In the genomic region with DNA sequence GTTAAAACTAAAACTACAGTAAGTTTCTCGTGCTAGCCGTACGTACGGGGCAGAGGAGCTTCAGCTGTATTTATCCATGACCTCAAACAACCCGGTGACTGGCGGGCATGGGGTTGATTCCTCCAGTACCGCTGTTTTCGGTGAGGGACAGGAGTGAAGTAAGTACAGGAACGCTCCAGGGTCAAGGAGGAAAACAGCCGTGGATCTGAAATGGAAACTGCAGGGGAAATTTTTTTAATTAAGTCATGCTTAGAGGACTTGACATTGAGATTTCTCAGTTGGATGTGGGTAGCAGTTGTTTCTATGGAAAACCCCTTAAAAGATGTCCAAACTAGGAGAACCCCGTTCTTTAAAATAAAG, we compare ENCODE assay signal across 8 cellular contexts.
A peak's percentile ranks its signal among the peaks of the same experiment; 100 is the strongest.
DNase-seq lines count a peak whose midpoint lies in the region; ATAC-seq and TF ChIP-seq lines count a peak whose summit lies in the region.

No MANE protein-coding gene starts in this region.

- H3K36me3 Mint-ChIP-seq in activated naive CD8-positive, alpha-beta T cell: peaks cover 5% of the 10 kb centered on the region
- H3K36me3 Mint-ChIP-seq in stimulated activated naive B cell treated with anti-CD40 and anti-IgM and Interleukin-4, amounts not matched to agents 10 μg/mL and 1 μg/mL and 100 μg/mL, for 72 hours: peaks cover 20 to 22% of the 10 kb centered on the region in 2 donors

- H3K4me3 Mint-ChIP-seq in activated naive CD8-positive, alpha-beta T cell: peak overlapping the region; percentile 93
- peak overlapping the region; percentile 79 to 84 for H3K4me3 Mint-ChIP-seq in stimulated activated naive B cell treated with anti-CD40 and anti-IgM and Interleukin-4, amounts not matched to agents 10 μg/mL and 1 μg/mL and 100 μg/mL, for 72 hours

- H3K9me3 Mint-ChIP-seq in activated naive CD8-positive, alpha-beta T cell (ENCODE audit: low read depth): no peaks in the 10 kb centered on the region
- H3K9me3 Mint-ChIP-seq in stimulated activated naive B cell treated with anti-CD40 and anti-IgM and Interleukin-4, amounts not matched to agents 10 μg/mL and 1 μg/mL and 100 μg/mL, for 72 hours: no peaks in the 10 kb centered on the region

- H3K4me3 ChIP-seq in HFF-Myc (replicated peaks; ENCODE audit: low read depth, low read length) (peak overlapping the region; percentile 93), iPS-18c (ENCODE audit: insufficient read depth, low read depth, low read length) (peak overlapping the region; percentile 93)

- no peak for TF ChIP-seq CTCF in HFF-Myc (IDR thresholded peaks at IDR 0.05; ENCODE audit: low read depth, low read length, missing control alignments)

- H3K27ac ChIP-seq in caudate nucleus (ENCODE audit: low read depth, low read length): no peak overlapping the region

- no peaks in the 10 kb centered on the region for H3K27me3 Mint-ChIP-seq in activated naive CD8-positive, alpha-beta T cell
- no peaks in the 10 kb centered on the region for H3K27me3 Mint-ChIP-seq in stimulated activated naive B cell treated with anti-CD40 and anti-IgM and Interleukin-4, amounts not matched to agents 10 μg/mL and 1 μg/mL and 100 μg/mL, for 72 hours

- peak overlapping the region; percentile 90 for H3K27ac Mint-ChIP-seq in activated naive CD8-positive, alpha-beta T cell
- H3K27ac Mint-ChIP-seq in stimulated activated naive B cell treated with anti-CD40 and anti-IgM and Interleukin-4, amounts not matched to agents 10 μg/mL and 1 μg/mL and 100 μg/mL, for 72 hours: peak overlapping the region; percentile 76

- peak; percentile 20 to 22 for ATAC-seq in stimulated activated naive B cell treated with anti-CD40 and anti-IgM and Interleukin-4, amounts not matched to agents 10 μg/mL and 1 μg/mL and 100 μg/mL, for 72 hours (replicated peaks)

- no peaks in the 10 kb centered on the region for H3K9me3 ChIP-seq in iPS-18c (ENCODE audit: control insufficient read depth, insufficient read depth, low read length)

- DNase-seq in AG20443 (ENCODE audit: low spot score) (peak; percentile 24), HFF-Myc (ENCODE audit: extremely low read depth, low read depth) (no peak), NCI-H2107 treated with DMSO at 0.1 percent for 48 hours (lab: John Stamatoyannopoulos, UW; ENCODE audit: unreplicated experiment) (no peak), caudate nucleus (lab: John Stamatoyannopoulos, UW) (no peak), AML-193 (lab: John Stamatoyannopoulos, UW) (no peak)
- DNase-seq in stimulated activated naive B cell treated with anti-CD40 and anti-IgM and Interleukin-4, amounts not matched to agents 10 μg/mL and 1 μg/mL and 100 μg/mL, for 72 hours: no peak

- H3K4me1 Mint-ChIP-seq in activated naive CD8-positive, alpha-beta T cell (ENCODE audit: low read depth): peaks cover 60% of the 10 kb centered on the region
- peaks cover 36 to 65% of the 10 kb centered on the region in 2 donors for H3K4me1 Mint-ChIP-seq in stimulated activated naive B cell treated with anti-CD40 and anti-IgM and Interleukin-4, amounts not matched to agents 10 μg/mL and 1 μg/mL and 100 μg/mL, for 72 hours
